ENCODE assay signal across 8 cellular contexts in genomic region chr4:140884431-140885058, GRCh38.
DNase-seq lines count a peak whose midpoint lies in the region; ATAC-seq and TF ChIP-seq lines count a peak whose summit lies in the region.

No MANE protein-coding gene starts in this region.

- H3K4me2 ChIP-seq in mammary epithelial cell (ENCODE audit: insufficient read depth, low read depth, low read length) = no peak overlapping the region

- DNase-seq in NCI-H2081 (lab: John Stamatoyannopoulos, UW) (peak; percentile 62 to 70), NCI-H2081 treated with DMSO at 0.1 percent for 48 hours (lab: John Stamatoyannopoulos, UW) (no peak), HS-5 (ENCODE audit: low read depth) (peak; percentile 18), NT2/D1 (ENCODE audit: low read depth, low spot score) (peak; percentile 59), mammary epithelial cell (peak; percentile 46), left kidney (ENCODE audit: low read depth, low spot score) (peak; percentile 62), aorta (no peak)

- H2AFZ ChIP-seq in mammary epithelial cell (ENCODE audit: low read depth, low read length) = no peak overlapping the region

- H3K9ac ChIP-seq in NT2/D1 (ENCODE audit: insufficient read length, low read depth) = no peak overlapping the region
- no peak overlapping the region for H3K9ac ChIP-seq in mammary epithelial cell (ENCODE audit: insufficient read depth, low read length)

- WGBS in mammary epithelial cell (ENCODE audit: low coverage, missing lambda C conversion rate) = 50% methylated on average over 4 of the region's 4 CpGs
- WGBS in aorta, 2 donors = 49 to 50% methylated on average over 4 of the region's 4 CpGs

- H3K4me3 ChIP-seq in NT2/D1 (ENCODE audit: insufficient read length, low read depth) (no peak overlapping the region), mammary epithelial cell (replicated peaks in 1 of 3; ENCODE audit: insufficient read depth in 1 of 3, low read depth in 2 of 3, low read length in 3 of 3) (no peak overlapping the region), aorta (ENCODE audit: low read length in 2 of 2) (no peak overlapping the region)

- intact Hi-C loops in mammary epithelial cell (cut with micrococcal nuclease) = loop anchor here (1.0 to 5.0 kb wide), 5 partner anchors 23 to 524 kb away; partner anchors contain the start of gene RNF150
- intact Hi-C loops in aorta (cut with DNase I) = no loop called here

- peak; percentile 61 to 87 for TF ChIP-seq CTCF in mammary epithelial cell (conservative IDR thresholded peaks at IDR 0.05 in 1 of 2, IDR thresholded peaks at IDR 0.05 in 1 of 2; ENCODE audit: extremely low read depth in 1 of 2, insufficient read depth in 1 of 2, low read depth in 1 of 2, low read length in 2 of 2)

- CTCF ChIA-PET in mammary epithelial cell (lab: Charles Lee; ENCODE audit: low non-redundant PET) = interaction anchor here (0.6 to 0.7 kb wide), 4 partner anchors 32 to 829 kb away, joined by 3 to 5 read pairs (median 4); partner anchors contain the start of gene RNF150

- H3K79me2 ChIP-seq in mammary epithelial cell (ENCODE audit: insufficient read depth, low read length) = no peaks in the 10 kb centered on the region

- no peak overlapping the region for H3K27ac ChIP-seq in mammary epithelial cell (ENCODE audit: insufficient read depth, low read depth, low read length)
- H3K27ac ChIP-seq in aorta (ENCODE audit: low read depth in 1 of 2, low read length in 2 of 2) = no peak overlapping the region

- no peaks in the 10 kb centered on the region for H3K27me3 ChIP-seq in NT2/D1 (ENCODE audit: insufficient read depth, insufficient read length)
- peaks cover 3% of the 10 kb centered on the region for H3K27me3 ChIP-seq in mammary epithelial cell (ENCODE audit: insufficient read depth, low read length)
- no peaks in the 10 kb centered on the region for H3K27me3 ChIP-seq in aorta (ENCODE audit: control insufficient read depth in 1 of 2, insufficient read depth in 2 of 2, low read length in 1 of 2)

- peak; percentile 93 for ATAC-seq in GM21447 (IDR thresholded peaks at IDR 0.05; ENCODE audit: unreplicated experiment)
- peak; percentile 65 for ATAC-seq in aorta (ENCODE audit: low FRiP score)

- H3K9me3 ChIP-seq in NT2/D1 (ENCODE audit: insufficient read depth, low read length) (peaks cover 12% of the 10 kb centered on the region), mammary epithelial cell (replicated peaks; ENCODE audit: insufficient read depth, low read length) (no peaks in the 10 kb centered on the region), aorta (ENCODE audit: control insufficient read depth, low read length) (no peaks in the 10 kb centered on the region)

- no TSS peak for BruUV-seq in mammary epithelial cell (replicated peaks; lab: Mats Ljungman, UMichigan)

- in situ Hi-C loops in mammary epithelial cell (cut with MboI; ENCODE audit: low sequenced_read_pairs in 2 of 2) = no loop called here

- no peaks in the 10 kb centered on the region for H3K36me3 ChIP-seq in NT2/D1 (ENCODE audit: insufficient read depth, insufficient read length, low read length)
- no peaks in the 10 kb centered on the region for H3K36me3 ChIP-seq in mammary epithelial cell (ENCODE audit: insufficient read depth, low read length)
- no peaks in the 10 kb centered on the region for H3K36me3 ChIP-seq in aorta (ENCODE audit: control insufficient read depth in 1 of 2, insufficient read depth in 2 of 2, low read length in 1 of 2)

- H4K20me1 ChIP-seq in mammary epithelial cell (ENCODE audit: insufficient read depth, low read length) = no peaks in the 10 kb centered on the region

- H3K4me1 ChIP-seq in NT2/D1 (ENCODE audit: insufficient read depth, insufficient read length) (no peaks in the 10 kb centered on the region), mammary epithelial cell (ENCODE audit: insufficient read depth, low read length) (no peaks in the 10 kb centered on the region), aorta (ENCODE audit: control insufficient read depth in 1 of 2, insufficient read depth in 2 of 2, low read length in 2 of 2) (no peaks in the 10 kb centered on the region)

- dilution Hi-C loops in mammary epithelial cell (cut with HindIII; ENCODE audit: low sequenced_read_pairs) = no loop called here

Comparison
In these comparisons a context has a peak if more than half of its experiments do, and no peak if none do; other contexts are left out.
1. DNase-seq: peak in NCI-H2081 (2 of 2), HS-5 (single experiment), NT2/D1 (single experiment), mammary epithelial cell (single experiment) and left kidney (single experiment); none in NCI-H2081 treated with DMSO at 0.1 percent for 48 hours (single experiment) and aorta (0 of 2).